ENCODE assay signal across 8 cellular contexts in genomic region chr19:39792999-39793546, GRCh38. TPM values are rescaled to one million over a fixed set of nuclear protein-coding genes. Genes with fewer than 3 reads are reported as not detected.
DNase-seq lines count a peak whose midpoint lies in the region; ATAC-seq, FAIRE-seq and TF ChIP-seq lines count a peak whose summit lies in the region.

No MANE protein-coding gene starts in this region.

- H3K27me3 Mint-ChIP-seq in natural killer cell (ENCODE audit: low read depth in 2 of 2): peaks cover 14 to 18% of the 10 kb centered on the region in 2 donors

- DNase-seq in AG08395 (ENCODE audit: low spot score) (peak; percentile 94), GM19239 (ENCODE audit: insufficient read length, low spot score) (peak; percentile 58), KG1 (lab: John Stamatoyannopoulos, UW) (peak; percentile 8), RCC 7860 (ENCODE audit: low spot score) (peak; percentile 27), fibroblast of peridontal ligament (ENCODE audit: extremely low read depth) (peak; percentile 90), natural killer cell (peak; percentile 75)
- DNase-seq in activated T-helper 1 cell treated with anti-CD3 and anti-CD28 coated beads, Interleukin-2, amount 50 U/mL, for 16 hours (ENCODE audit: low read depth in 1 of 2, low spot score in 1 of 2): peak; percentile 44 to 48
- peak; percentile 44 to 46 for DNase-seq in stimulated activated CD8-positive, alpha-beta memory T cell treated with anti-CD3 and anti-CD28 coated beads, Interleukin-7, amount 100 ng/mL, for 48 hours (ENCODE audit: extremely low read depth in 1 of 2, low read depth in 1 of 2)

- peak; percentile 94 for TF ChIP-seq CTCF in natural killer cell (IDR thresholded peaks at IDR 0.05)

- peak; percentile 86 for FAIRE-seq in GM19239 (lab: Jason Lieb, UNC)
- no peak for FAIRE-seq in RCC 7860 (lab: Jason Lieb, UNC)

- peaks cover 0 to 5% of the 10 kb centered on the region in 2 donors for H3K4me1 Mint-ChIP-seq in natural killer cell

- no peak overlapping the region for H3K27ac Mint-ChIP-seq in natural killer cell

- peak overlapping the region; percentile 68 for H3K4me3 Mint-ChIP-seq in natural killer cell

- ATAC-seq in natural killer cell: peak; percentile 90 to 96 (median 96)

- H3K9me3 Mint-ChIP-seq in natural killer cell: peaks cover 0 to 3% of the 10 kb centered on the region in 2 donors

- intact Hi-C loops in natural killer cell (cut with micrococcal nuclease): loop anchor here (1.0 kb wide), 2 partner anchors 51 to 177 kb away; no protein-coding TSS in a partner anchor

- H3K36me3 Mint-ChIP-seq in natural killer cell: peaks cover 4% of the 10 kb centered on the region

RNA-seq across cellular contexts. Expression of gene LEUTX, which starts 14.4 kb away (rescaled TPM):
- not detected for total RNA-seq in natural killer cell

RNA-seq across cellular contexts. Expression of gene DYRK1B, which starts 40.9 kb away (rescaled TPM):
- total RNA-seq in natural killer cell: 10 to 100 TPM; 27.5 to 54.2 (median 43.8) TPM

RNA-seq across cellular contexts. Expression of gene FBL, which starts 53.1 kb away (rescaled TPM):
- 100 to 1,000 TPM; 181 to 213 (median 201) TPM for total RNA-seq in natural killer cell

RNA-seq across cellular contexts. Expression of gene CLC, which starts 55.2 kb away (rescaled TPM):
- 100 to 1,000 TPM in 1 of 3 donors, 10 to 100 TPM in 1, not detected in 1; 11.2 to 487 TPM for total RNA-seq in natural killer cell

Comparison
In these comparisons a context has a peak if more than half of its experiments do, and no peak if none do; other contexts are left out.
1. Peak in every context shown above with its lines: DNase-seq and ATAC-seq.
2. DNase-seq: peak in every context shown above with its lines; median percentile 94 in AG08395; 90 in fibroblast of peridontal ligament; 75 in natural killer cell; 58 in GM19239; 46 in activated T-helper 1 cell treated with anti-CD3 and anti-CD28 coated beads, Interleukin-2, amount 50 U/mL, for 16 hours; 45 in stimulated activated CD8-positive, alpha-beta memory T cell treated with anti-CD3 and anti-CD28 coated beads, Interleukin-7, amount 100 ng/mL, for 48 hours; 27 in RCC 7860; 8 in KG1.